In genomic region chr11:63521896-63522295, GRCh38 we compare ENCODE assay signal across 25 cellular contexts. TPM values are rescaled to one million over a fixed set of nuclear protein-coding genes. Genes with fewer than 3 reads are reported as not detected.
"Had no signal": no experiment of that assay in that cellular context is flagged by ENCODE, and none has a peak within 500 bp of the region (broad histone marks: within the 10 kb centered on the region; RNA-seq: fewer than 3 reads in every experiment).

No MANE protein-coding gene starts in this region.

- H3K4me1 ChIP-seq: ascending aorta had no signal

- FAIRE-seq: RCC 7860 had no signal

- H3K36me3 ChIP-seq: ascending aorta, cardiac muscle cell, SJSA1 had no signal

- DNase-seq: activated CD4-positive, alpha-beta T cell treated with anti-CD3 and anti-CD28 coated beads for 48 hours; activated CD4-positive, alpha-beta T cell treated with anti-CD3 and anti-CD28 coated beads, Interleukin-2, amount 50 U/mL, for 48 hours; activated CD8-positive, alpha-beta memory T cell treated with anti-CD3 and anti-CD28 coated beads, Interleukin-2, amount 10 ng/mL, durations not matched to agents 7 days and 5 days; activated effector memory CD4-positive, alpha-beta T cell treated with Interleukin-2 at 50 U/mL for 16 hours; activated naive CD4-positive, alpha-beta T cell; activated T-cell treated with anti-CD3 and anti-CD28 coated beads, Interleukin-2, amount 50 U/mL, for 24 hours; amniotic stem cell; KG1; MM.1S; NCI-H1105; NCI-H1436; NCI-H1694 treated with DMSO at 0.1 percent for 48 hours; NCI-H2029 treated with DMSO at 0.1 percent for 48 hours; NCI-H446; NCI-H524; SHP77; SW 1271 had no signal

- H3K9me3 ChIP-seq: SJSA1 had no signal

- H3K4me3 ChIP-seq: ascending aorta, cardiac muscle cell, SJSA1 had no signal

- H3K27ac ChIP-seq: ascending aorta, cardiac muscle cell, SJSA1 had no signal

- ATAC-seq: activated CD4-positive, CD25-positive, alpha-beta regulatory T cell treated with anti-CD3 and anti-CD28 coated beads, Interleukin-2, amount 50 U/mL, for 24 hours; activated CD8-positive, alpha-beta memory T cell treated with anti-CD3 and anti-CD28 coated beads, Interleukin-2, amount 10 ng/mL, durations not matched to agents 7 days and 5 days; SK-N-SH treated with all-trans-retinoic acid at 6 μM for 48 hours had no signal

- H3K27me3 ChIP-seq: ascending aorta, cardiac muscle cell, SJSA1 had no signal

RNA-seq across cellular contexts. Expression of gene PLAAT4, which starts 14.7 kb away (rescaled TPM):
- total RNA-seq: cardiac muscle cell had no signal
- polyA plus RNA-seq: cardiac muscle cell had no signal

RNA-seq across cellular contexts. Expression of gene LGALS12, which starts 16.0 kb away (rescaled TPM):
- total RNA-seq: activated T-helper 1 cell treated with anti-CD3 and anti-CD28 coated beads, Interleukin-12 subunit alpha, Interleukin-12 subunit beta, Interleukin-2, Interleukin-4 antibody, amounts not matched to agents 30 ng/mL and 10 ng/mL and 1 ng/mL, durations not matched to agents 14 hours and 24 hours and 36 hours; ascending aorta; cardiac muscle cell had no signal
- polyA plus RNA-seq: cardiac muscle cell had no signal

RNA-seq across cellular contexts. Expression of gene PLAAT5, which starts 30.9 kb away (rescaled TPM):
- total RNA-seq: activated T-helper 1 cell treated with anti-CD3 and anti-CD28 coated beads, Interleukin-12 subunit alpha, Interleukin-12 subunit beta, Interleukin-2, Interleukin-4 antibody, amounts not matched to agents 30 ng/mL and 10 ng/mL and 1 ng/mL, durations not matched to agents 14 hours and 24 hours and 36 hours; T-helper 1 cell treated with Interleukin-12 subunit alpha and Interleukin-12 subunit beta and Interleukin-4 antibody, amounts not matched to agents 30 ng/mL and 1 ng/mL, for 36 hours had no signal
- polyA plus RNA-seq: cardiac muscle cell had no signal

RNA-seq across cellular contexts. Expression of gene PLAAT2, which starts 41.3 kb away (rescaled TPM):
- total RNA-seq: activated T-helper 1 cell treated with anti-CD3 and anti-CD28 coated beads, Interleukin-12 subunit alpha, Interleukin-12 subunit beta, Interleukin-2, Interleukin-4 antibody, amounts not matched to agents 30 ng/mL and 10 ng/mL and 1 ng/mL, durations not matched to agents 14 hours and 24 hours and 36 hours; ascending aorta; cardiac muscle cell had no signal
- polyA plus RNA-seq: cardiac muscle cell had no signal
